ENCODE assay signal across 8 cellular contexts in the genomic region with DNA sequence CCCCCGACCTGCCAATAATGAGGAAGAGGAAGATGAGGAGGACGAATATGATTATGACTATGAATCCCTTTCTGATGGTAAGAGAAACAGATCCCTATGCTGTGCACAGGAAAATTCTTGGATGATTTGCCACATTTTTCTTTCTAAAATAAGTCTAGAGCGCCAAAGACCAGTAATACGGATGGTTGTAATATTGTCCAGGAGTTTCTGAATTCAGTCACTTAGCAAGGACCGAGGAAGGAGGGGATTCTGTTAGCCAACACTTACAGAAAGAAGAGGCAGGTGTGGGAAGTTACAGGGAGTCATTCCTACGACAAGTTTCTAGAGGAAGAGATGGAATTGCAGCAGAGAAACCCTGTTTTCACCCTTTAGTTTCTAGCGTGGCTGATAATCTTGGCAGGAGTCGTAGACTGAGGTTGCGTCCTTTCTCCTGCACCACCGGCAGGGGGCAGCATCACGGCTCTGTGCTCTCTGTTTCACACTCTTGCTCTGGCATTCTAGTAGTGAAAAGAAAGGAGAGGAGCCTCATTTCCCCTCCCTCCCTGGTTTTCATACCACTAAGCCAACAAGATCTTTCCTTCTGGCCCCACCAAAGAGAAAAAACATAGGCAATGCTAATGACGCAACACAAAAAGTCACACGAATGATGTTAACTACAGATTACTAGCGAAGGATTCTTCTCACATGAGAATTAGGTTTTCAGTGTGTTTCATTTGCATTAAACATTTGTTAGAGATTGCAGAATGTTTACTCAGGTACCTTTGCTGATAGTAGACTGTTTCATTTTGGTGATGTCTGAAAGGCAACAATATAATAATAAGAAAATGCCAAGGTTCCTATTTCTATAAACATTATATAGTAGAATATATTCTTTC.
DNase-seq lines count a peak whose midpoint lies in the region; ATAC-seq, FAIRE-seq and TF ChIP-seq lines count a peak whose summit lies in the region.

No MANE protein-coding gene starts in this region.

- H3K27me3 ChIP-seq in H1 (replicated peaks in 1 of 4; ENCODE audit: control insufficient read depth in 3 of 4, extremely low read depth in 1 of 4, insufficient read depth in 3 of 4, low read length in 3 of 4) = no peaks in the 10 kb centered on the region; a peak in 1 of 7 replicates

- CTCF ChIA-PET in H1 (lab: Charles Lee; ENCODE audit: partially characterized antibody) = interaction anchor here (0.9 to 2.8 kb wide), 8 partner anchors 10 to 165 kb away, joined by 3 to 17 read pairs (median 4); no protein-coding TSS in a partner anchor

- no peak overlapping the region for H3K9ac ChIP-seq in H1 (replicated peaks in 1 of 4; ENCODE audit: extremely low read depth in 1 of 4, low read depth in 3 of 4, low read length in 3 of 4)

- peak; percentile 88 to 95 (median 88) for TF ChIP-seq CTCF in H1 (IDR thresholded peaks at IDR 0.05; ENCODE audit: control extremely low read depth in 1 of 3, insufficient read depth in 1 of 3, low read depth in 1 of 3, low read length in 3 of 3)
- peak; percentile 73 for TF ChIP-seq CTCF in mucosa of descending colon (IDR thresholded peaks at IDR 0.05)

- 34% methylated on average over 14 of the region's 14 CpGs; no CpG with 5 or more reads in 1 of the 2 experiments for WGBS in H1 (ENCODE audit: extremely low coverage in 1 of 2, insufficient coverage in 1 of 2, insufficient read length in 1 of 2, insufficient replicate concordance in 2 of 2, low coverage in 1 of 2, low lambda C conversion rate in 2 of 2, missing lambda C conversion rate in 1 of 2), 2 experiments

- intact Hi-C loops in mucosa of descending colon (cut with DNase I, micrococcal nuclease) = loop anchor here in 1 of 2 donors (10.0 kb wide), 1 partner anchor 165 kb away; no protein-coding TSS in a partner anchor

- H3K9me3 ChIP-seq in H1 (ENCODE audit: insufficient read depth in 2 of 2, low read depth in 1 of 2, low read length in 1 of 2) (no peaks in the 10 kb centered on the region), mucosa of descending colon (no peaks in the 10 kb centered on the region)

- no peak overlapping the region for H2BK120ac ChIP-seq in H1 (replicated peaks; ENCODE audit: low read depth, low read length)

- FAIRE-seq in H1 (lab: Jason Lieb, UNC) = peak; percentile 97

- no peak overlapping the region for H3K4ac ChIP-seq in H1 (replicated peaks; ENCODE audit: insufficient read length, low read depth, low read length)

- no peak overlapping the region for H2BK5ac ChIP-seq in H1 (ENCODE audit: low read depth, low read length)

- no peak overlapping the region for H3K23ac ChIP-seq in H1 (ENCODE audit: insufficient read length)

- H2BK15ac ChIP-seq in H1 (ENCODE audit: low read length) = no peak overlapping the region

- peak; percentile 75 to 79 for TF ChIP-seq RAD21 in H1 (IDR thresholded peaks at IDR 0.05 in 1 of 2, conservative IDR thresholded peaks at IDR 0.05 in 1 of 2; ENCODE audit: low read depth in 2 of 2, low read length in 2 of 2)

- H2BK20ac ChIP-seq in H1 (ENCODE audit: low read length) = no peak overlapping the region

- H3K36me3 ChIP-seq in H1 (ENCODE audit: control insufficient read depth in 2 of 4, insufficient read depth in 4 of 4, low read length in 3 of 4) (no peaks in the 10 kb centered on the region), mucosa of descending colon (ENCODE audit: low read depth) (no peaks in the 10 kb centered on the region)

- no peak overlapping the region for H3K14ac ChIP-seq in H1 (ENCODE audit: insufficient read length)

- peak overlapping the region; percentile 93 for H2AFZ ChIP-seq in H1 (ENCODE audit: low read length)

- H3K4me1 ChIP-seq in H1 (replicated peaks in 1 of 4; ENCODE audit: control insufficient read depth in 3 of 4, insufficient read depth in 4 of 4, low read length in 3 of 4) = no peaks in the 10 kb centered on the region
- H3K4me1 ChIP-seq in mucosa of descending colon (ENCODE audit: low read depth) = no peaks in the 10 kb centered on the region

- no peak overlapping the region for H4K5ac ChIP-seq in H1 (ENCODE audit: insufficient read length, low read depth, low read length)

- H4K20me1 ChIP-seq in H1 (replicated peaks in 1 of 2; ENCODE audit: control insufficient read depth in 1 of 2, insufficient read depth in 2 of 2, low read length in 2 of 2) = no peaks in the 10 kb centered on the region

- no peak overlapping the region for H3K4me2 ChIP-seq in H1 (ENCODE audit: insufficient read depth in 1 of 2, low read depth in 2 of 2, low read length in 2 of 2)

- POLR2A ChIA-PET in H1 (lab: Charles Lee; ENCODE audit: partially characterized antibody) = no interaction called here

- no peak overlapping the region for H2AK5ac ChIP-seq in H1 (ENCODE audit: low read depth, low read length)

- H3K23me2 ChIP-seq in H1 (ENCODE audit: low read depth, low read length) = no peaks in the 10 kb centered on the region

- ATAC-seq in HG02642 (IDR thresholded peaks at IDR 0.05; ENCODE audit: poor library complexity, unreplicated experiment) (peak; percentile 77), mucosa of descending colon (peak; percentile 83)

- DNase-seq in NCI-H1092 (lab: John Stamatoyannopoulos, UW) (peak; percentile 4), NCI-H1092 treated with DMSO at 0.1 percent for 48 hours (lab: John Stamatoyannopoulos, UW) (no peak), NCI-H2227 treated with DMSO at 0.1 percent for 48 hours (lab: John Stamatoyannopoulos, UW) (peak; percentile 4), H1 (ENCODE audit: low read depth in 1 of 2, low spot score in 2 of 2) (peak; percentile 62 to 89), mucosa of descending colon (peak in 2 of 3 donors; percentile 29 to 56)
- DNase-seq in activated CD4-positive, alpha-beta T cell treated with anti-CD3 and anti-CD28 coated beads, Interleukin-2, amount 50 U/mL, for 48 hours = peak; percentile 63 to 67
- DNase-seq in stimulated activated naive CD4-positive, alpha-beta T cell (lab: John Stamatoyannopoulos, UW) = peak in 5 of 6 experiments; percentile 9 to 56 (median 22)

- H2BK12ac ChIP-seq in H1 (ENCODE audit: low read depth, low read length) = no peak overlapping the region

- H3K79me2 ChIP-seq in H1 (ENCODE audit: control insufficient read depth in 1 of 2, insufficient read depth in 2 of 2, low read length in 2 of 2) = no peaks in the 10 kb centered on the region

- no peak overlapping the region for H4K91ac ChIP-seq in H1 (replicated peaks; ENCODE audit: insufficient read length, low read length)

- H3K79me1 ChIP-seq in H1 (ENCODE audit: low read depth, low read length) = no peaks in the 10 kb centered on the region

- no peak overlapping the region for H3K56ac ChIP-seq in H1 (replicated peaks; ENCODE audit: insufficient read length, low read depth, low read length)

- no peak for TF ChIP-seq POLR2A in H1 (IDR thresholded peaks at IDR 0.05; ENCODE audit: control extremely low read depth in 1 of 2, low read depth in 2 of 2, low read length in 2 of 2)

- H3K18ac ChIP-seq in H1 (ENCODE audit: extremely low read depth, low read length) = no peak overlapping the region

- H3K4me3 ChIP-seq in H1 (ENCODE audit: extremely low read depth in 1 of 4, insufficient read depth in 2 of 4, low read depth in 3 of 4, low read length in 4 of 4) = no peak overlapping the region
- H3K4me3 ChIP-seq in mucosa of descending colon = no peak overlapping the region

- TF ChIP-seq EP300 in H1 (IDR thresholded peaks at IDR 0.05; ENCODE audit: borderline replicate concordance in 1 of 2, low read depth in 2 of 2, low read length in 2 of 2) = no peak

- H3K27ac ChIP-seq in H1 (ENCODE audit: low read depth, low read length) = no peak overlapping the region

- no peak overlapping the region for H4K8ac ChIP-seq in H1 (ENCODE audit: extremely low read depth, insufficient read depth, low read length)

TF ChIP-seq in H1, 55 proteins besides CTCF, POLR2A, EP300 and RAD21:
- no peak for TF ChIP-seq ASH2L (IDR thresholded peaks at IDR 0.05; ENCODE audit: low read length)
- no peak; the same call in 1 of the 2 replicates for TF ChIP-seq CEBPB (IDR thresholded peaks at IDR 0.05; ENCODE audit: low read depth, low read length)
- 0 out of 2 replicates have a peak, but pooled peaks have one; percentile 24 for TF ChIP-seq CREB1 (IDR thresholded peaks at IDR 0.05)
- TF ChIP-seq SAP30 (IDR thresholded peaks at IDR 0.05; ENCODE audit: insufficient read depth, insufficient replicate concordance, low read length) = no peak
- TF ChIP-seq TEAD4 (IDR thresholded peaks at IDR 0.05; ENCODE audit: low read depth, low read length) = 0 out of 2 replicates have a peak, but pooled peaks have one; percentile 13
